ENCODE assay signal across 22 cellular contexts in genomic region chr1:158534496-158534895, GRCh38. TPM values are rescaled to one million over a fixed set of nuclear protein-coding genes. Genes with fewer than 3 reads are reported as not detected.
DNase-seq lines count a peak whose midpoint lies in the region; ATAC-seq, FAIRE-seq and TF ChIP-seq lines count a peak whose summit lies in the region.
"Had no signal": no experiment of that assay in that cellular context is flagged by ENCODE, and none has a peak within 500 bp of the region (broad histone marks: within the 10 kb centered on the region; RNA-seq: fewer than 3 reads in every experiment).

No MANE protein-coding gene starts in this region.

- no peak overlapping the region for H3K27ac Mint-ChIP-seq in nephron progenitor cell
- H3K27ac Mint-ChIP-seq in activated naive CD4-positive, alpha-beta T cell treated with anti-CD3 and anti-CD28 coated beads, Interleukin-2, amount 50 U/mL, for 72 hours = no peak overlapping the region
- H3K27ac Mint-ChIP-seq: CD4-positive, alpha-beta memory T cell; GM23338 had no signal

- H3K4me1 Mint-ChIP-seq in nephron progenitor cell = peaks cover 8% of the 10 kb centered on the region
- H3K4me1 Mint-ChIP-seq: GM23338 had no signal

- intact Hi-C loops in right cardiac atrium (cut with DNase I) = no loop called here

- H3K9me3 ChIP-seq in cardiac muscle cell (ENCODE audit: low read depth) = no peaks in the 10 kb centered on the region
- H3K9me3 ChIP-seq in right cardiac atrium (ENCODE audit: control insufficient read depth, low read length) = no peaks in the 10 kb centered on the region
- H3K9me3 ChIP-seq: A549 had no signal

- WGBS in right cardiac atrium = 36% methylated on average over 5 of the region's 5 CpGs

- no peak for TF ChIP-seq POLR2A in GM12891 (IDR thresholded peaks at IDR 0.05; ENCODE audit: low read depth, low read length)

- TF ChIP-seq CTCF in cardiac muscle cell (IDR thresholded peaks at IDR 0.05; ENCODE audit: low read depth, low read length) (no peak), nephron progenitor cell (IDR thresholded peaks at IDR 0.05) (no peak)

- H3K36me3 Mint-ChIP-seq in nephron progenitor cell (ENCODE audit: low read depth) = peaks cover 2% of the 10 kb centered on the region
- no peaks in the 10 kb centered on the region for H3K36me3 Mint-ChIP-seq in activated naive CD4-positive, alpha-beta T cell treated with anti-CD3 and anti-CD28 coated beads, Interleukin-2, amount 50 U/mL, for 72 hours
- H3K36me3 Mint-ChIP-seq: CD4-positive, alpha-beta memory T cell had no signal

- H3K4me3 ChIP-seq in cardiac muscle cell = no peak overlapping the region
- no peak overlapping the region for H3K4me3 ChIP-seq in right cardiac atrium (ENCODE audit: low read length)
- H3K4me3 ChIP-seq: A549, GM23338 had no signal

- ATAC-seq in right cardiac atrium (no peak), HG03196 (IDR thresholded peaks at IDR 0.05; ENCODE audit: unreplicated experiment) (no peak)
- no peak for ATAC-seq in activated naive CD4-positive, alpha-beta T cell treated with anti-CD3 and anti-CD28 coated beads, Interleukin-2, amount 50 U/mL, for 72 hours
- ATAC-seq: A549, GM23338, HepG2 had no signal

- H3K4me1 ChIP-seq in cardiac muscle cell (ENCODE audit: low read depth) = peaks cover 30% of the 10 kb centered on the region
- no peaks in the 10 kb centered on the region for H3K4me1 ChIP-seq in right cardiac atrium (ENCODE audit: control insufficient read depth, insufficient read depth, low read length)
- H3K4me1 ChIP-seq: A549 had no signal

- H3K27ac ChIP-seq in cardiac muscle cell = peak overlapping the region; percentile 57
- no peak overlapping the region for H3K27ac ChIP-seq in right cardiac atrium (ENCODE audit: low read length)
- H3K27ac ChIP-seq: 22Rv1, A549, C4-2B had no signal

- H3K36me3 ChIP-seq in cardiac muscle cell = no peaks in the 10 kb centered on the region

- H3K27me3 Mint-ChIP-seq in nephron progenitor cell (ENCODE audit: low read depth, poor library complexity) = peaks cover 6% of the 10 kb centered on the region

- no peaks in the 10 kb centered on the region for H3K27me3 ChIP-seq in cardiac muscle cell
- no peaks in the 10 kb centered on the region for H3K27me3 ChIP-seq in right cardiac atrium (ENCODE audit: control insufficient read depth, insufficient read depth)

- no peak for FAIRE-seq in GM12891 (lab: Jason Lieb, UNC)
- FAIRE-seq: A549, H54, HepG2 had no signal

- no peak overlapping the region for H3K4me3 Mint-ChIP-seq in nephron progenitor cell
- H3K4me3 Mint-ChIP-seq: GM23338 had no signal

- H3K9me3 Mint-ChIP-seq in nephron progenitor cell = peaks cover 7% of the 10 kb centered on the region
- H3K9me3 Mint-ChIP-seq in activated naive CD4-positive, alpha-beta T cell treated with anti-CD3 and anti-CD28 coated beads, Interleukin-2, amount 50 U/mL, for 72 hours = no peaks in the 10 kb centered on the region
- H3K9me3 Mint-ChIP-seq: CD4-positive, alpha-beta memory T cell; GM23338 had no signal

- peak in 1 of 2 donors; percentile 69 for DNase-seq in cardiac muscle cell (ENCODE audit: low read depth in 1 of 2, low spot score in 1 of 2)
- no peak for DNase-seq in right cardiac atrium
- DNase-seq in left kidney (ENCODE audit: low read depth, low spot score) = peak; percentile 50
- peak; percentile 6 for DNase-seq in nephron progenitor cell
- DNase-seq in GM12891 (ENCODE audit: insufficient read length, low spot score) = no peak
- no peak for DNase-seq in NOMO-1 treated with DMSO at 0.1 percent for 48 hours (lab: John Stamatoyannopoulos, UW; ENCODE audit: unreplicated experiment)
- no peak for DNase-seq in activated naive CD4-positive, alpha-beta T cell treated with anti-CD3 and anti-CD28 coated beads, Interleukin-2, amount 50 U/mL, for 72 hours (ENCODE audit: low spot score in 2 of 2)
- DNase-seq: AML-193; CD4-positive, alpha-beta memory T cell; DMS153; DMS79; GDM1; HCEC 1CT had no signal

TF ChIP-seq in GM12891, 5 proteins besides CTCF, POLR2A, EP300 and RAD21:
- TF ChIP-seq PAX5 (IDR thresholded peaks at IDR 0.05; ENCODE audit: insufficient read depth, low read length, severe bottlenecking) (no peak), TAF1 (IDR thresholded peaks at IDR 0.05; ENCODE audit: low read depth, low read length) (no peak), SPI1 (IDR thresholded peaks at IDR 0.05; ENCODE audit: low read depth, low read length) (no peak), POLR2AphosphoS5 (IDR thresholded peaks at IDR 0.05; ENCODE audit: low read depth, low read length) (no peak), POU2F2 (IDR thresholded peaks at IDR 0.05; ENCODE audit: low read depth, low read length) (no peak)

RNA-seq across cellular contexts. Expression of gene OR6Y1, which starts 19.7 kb away (rescaled TPM):
- total RNA-seq in cardiac muscle cell (not detected in 2 replicates), right cardiac atrium (not detected)
- polyA plus RNA-seq in cardiac muscle cell (not detected in 2 replicates), right cardiac atrium (not detected)
- not detected for polyA plus RNA-seq in GM12891 (2012; ENCODE audit: low read depth, missing spikeins)
- total RNA-seq in activated naive CD4-positive, alpha-beta T cell treated with anti-CD3 and anti-CD28 coated beads, Interleukin-2, amount 50 U/mL, for 72 hours = not detected
- total RNA-seq: CD4-positive, alpha-beta memory T cell; Daoy; GM23338; HepG2 had no signal
- polyA plus RNA-seq: A549; BJ; CD4-positive, alpha-beta memory T cell; GM23338; HepG2 had no signal

RNA-seq across cellular contexts. Expression of gene OR6P1, which starts 35.9 kb away (rescaled TPM):
- total RNA-seq in cardiac muscle cell (not detected in 2 replicates), right cardiac atrium (not detected)
- polyA plus RNA-seq in cardiac muscle cell (not detected in 2 replicates), right cardiac atrium (not detected)
- not detected for polyA plus RNA-seq in GM12891 (2012; ENCODE audit: low read depth, missing spikeins)
- not detected for total RNA-seq in activated naive CD4-positive, alpha-beta T cell treated with anti-CD3 and anti-CD28 coated beads, Interleukin-2, amount 50 U/mL, for 72 hours
- total RNA-seq: CD4-positive, alpha-beta memory T cell; Daoy; GM23338; HepG2 had no signal
- polyA plus RNA-seq: A549; BJ; CD4-positive, alpha-beta memory T cell; GM23338; HepG2 had no signal

RNA-seq across cellular contexts. Expression of gene OR10X1, which starts 45.2 kb away (rescaled TPM):
- total RNA-seq in cardiac muscle cell (not detected in 2 replicates), right cardiac atrium (not detected)
- polyA plus RNA-seq in cardiac muscle cell (not detected in 2 replicates), right cardiac atrium (not detected)
- not detected for polyA plus RNA-seq in GM12891 (2012; ENCODE audit: low read depth, missing spikeins)
- not detected for total RNA-seq in activated naive CD4-positive, alpha-beta T cell treated with anti-CD3 and anti-CD28 coated beads, Interleukin-2, amount 50 U/mL, for 72 hours
- total RNA-seq: CD4-positive, alpha-beta memory T cell; Daoy; GM23338; HepG2 had no signal
- polyA plus RNA-seq: A549; BJ; CD4-positive, alpha-beta memory T cell; GM23338; HepG2 had no signal

Comparison
In these comparisons a context has a peak if more than half of its experiments do, and no peak if none do; other contexts are left out.
1. DNase-seq: peak in left kidney (single experiment) and nephron progenitor cell (single experiment); none in right cardiac atrium (0 of 3), GM12891 (single experiment), NOMO-1 treated with DMSO at 0.1 percent for 48 hours (single experiment) and activated naive CD4-positive, alpha-beta T cell treated with anti-CD3 and anti-CD28 coated beads, Interleukin-2, amount 50 U/mL, for 72 hours (0 of 2).